1 cellular context compared by ENCODE assay signal in genomic region chr14:103139371-103140016, GRCh38.
TF ChIP-seq lines count a peak whose summit lies in the region.

No MANE protein-coding gene starts in this region.

TF ChIP-seq in H1, 55 proteins besides CTCF, POLR2A, EP300 and RAD21:
- TF ChIP-seq BRCA1 (IDR thresholded peaks at IDR 0.05; ENCODE audit: low read depth, low read length) (no peak), GABPA (IDR thresholded peaks at IDR 0.05; ENCODE audit: borderline replicate concordance, insufficient read depth, low read length) (no peak), CTBP2 (IDR thresholded peaks at IDR 0.05; ENCODE audit: borderline replicate concordance, insufficient read depth, insufficient read length, low read length) (no peak), HDAC2 (IDR thresholded peaks at IDR 0.05; ENCODE audit: borderline replicate concordance in 1 of 2, low read depth in 2 of 2, low read length in 2 of 2) (no peak), EZH2 (IDR thresholded peaks at IDR 0.05; ENCODE audit: low read depth, low read length, severe bottlenecking) (no peak), SP2 (IDR thresholded peaks at IDR 0.05; ENCODE audit: low read length) (no peak), JUND (IDR thresholded peaks at IDR 0.05; ENCODE audit: low read length) (no peak)
